ENCODE assay signal across 17 cellular contexts in genomic region chr11:102263604-102264003, GRCh38.
"Had no signal": no experiment of that assay in that cellular context is flagged by ENCODE, and none has a peak within 500 bp of the region (broad histone marks: within the 10 kb centered on the region; RNA-seq: fewer than 3 reads in every experiment).

No MANE protein-coding gene starts in this region.

- H3K4me3 Mint-ChIP-seq: IgD-negative memory B cell had no signal

- H3K9me3 Mint-ChIP-seq: IgD-negative memory B cell had no signal

- DNase-seq: KBM-7, MV-4-11, NCI-H1048, NCI-H1105, NCI-H1436 treated with DMSO at 0.1 percent for 48 hours, NCI-H1694, NCI-H187 treated with DMSO at 0.1 percent for 48 hours, NCI-H2029 treated with DMSO at 0.1 percent for 48 hours, NCI-H2171, NCI-H524, NCI-H526 treated with DMSO at 0.1 percent for 48 hours, NCI-H774, SHP77, SK-N-SH, SW 1271, T-helper 1 cell had no signal

- H3K27ac Mint-ChIP-seq: IgD-negative memory B cell had no signal
